Comparison of ENCODE assay signal across 10 cellular contexts in the genomic region with DNA sequence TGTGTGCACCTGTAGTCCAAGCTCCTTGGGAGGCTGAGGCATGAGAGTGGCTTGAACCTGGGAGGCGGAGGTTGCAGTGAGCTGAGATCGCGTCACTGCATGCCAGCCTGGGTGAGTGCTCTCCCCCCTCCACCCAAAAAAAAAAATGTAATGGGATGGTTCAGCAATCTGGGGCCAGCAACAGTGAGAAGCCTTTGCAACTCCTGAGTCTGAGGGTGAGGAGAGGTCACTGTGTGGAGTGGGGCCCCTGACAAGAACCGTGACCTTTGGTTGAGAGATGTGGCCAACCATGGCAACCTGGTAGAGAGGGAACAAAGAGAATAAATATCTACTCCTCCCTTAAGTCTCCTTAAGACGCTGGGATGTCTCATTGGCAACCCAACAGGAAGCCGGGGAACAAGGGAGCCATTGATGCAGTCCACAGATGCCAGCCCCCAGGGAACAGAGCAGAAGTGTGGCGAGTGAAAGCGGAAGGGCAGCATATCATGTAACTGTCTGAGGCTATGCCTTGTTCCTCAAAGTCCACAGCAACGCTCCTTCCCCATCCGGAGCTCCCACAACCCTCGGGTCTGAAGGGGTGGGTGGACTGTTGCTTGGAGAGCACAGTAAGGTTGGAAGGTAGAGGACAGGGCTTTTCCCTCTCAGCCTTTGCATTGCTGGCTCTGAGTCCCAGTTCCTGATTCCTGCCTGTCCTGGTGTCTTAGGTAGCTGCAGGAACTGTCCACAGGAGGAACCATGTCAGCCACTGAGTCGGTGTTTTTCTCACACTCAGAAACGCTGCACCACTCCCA. TPM values are rescaled to one million over a fixed set of nuclear protein-coding genes. Genes with fewer than 3 reads are reported as not detected.
DNase-seq lines count a peak whose midpoint lies in the region; TF ChIP-seq lines count a peak whose summit lies in the region.
"Had no signal": no experiment of that assay in that cellular context is flagged by ENCODE, and none has a peak within 500 bp of the region (broad histone marks: within the 10 kb centered on the region; RNA-seq: fewer than 3 reads in every experiment).

No MANE protein-coding gene starts in this region.

- H3K4me2 ChIP-seq in OCI-LY7 (ENCODE audit: low read length) (0 out of 2 replicates have a peak overlapping the region, but pooled peaks have one; percentile 14), neuronal stem cell (ENCODE audit: insufficient read depth, low read length, poor library complexity, severe bottlenecking) (no peak overlapping the region)
- H3K4me2 ChIP-seq: KMS-11 had no signal

- H3K23ac ChIP-seq in neuronal stem cell (ENCODE audit: low read depth, low read length, poor library complexity) = peak overlapping the region; percentile 11

- peak in 10 of 14 donors; percentile 16 to 72 (median 44) for DNase-seq in C1 segment of cervical spinal cord (lab: John Stamatoyannopoulos, UW)
- DNase-seq in OCI-LY7 (ENCODE audit: low spot score) = peak; percentile 43
- DNase-seq in esophagus muscularis mucosa (ENCODE audit: extremely low spot score) = no peak
- no peak for DNase-seq in neuronal stem cell (ENCODE audit: low spot score)
- no peak for DNase-seq in effector memory CD4-positive, alpha-beta T cell
- no peak for DNase-seq in amniotic stem cell (lab: John Stamatoyannopoulos, UW)
- no peak for DNase-seq in COLO668 (lab: John Stamatoyannopoulos, UW; ENCODE audit: unreplicated experiment)
- no peak for DNase-seq in GM13976 (ENCODE audit: low spot score)

- intact Hi-C loops in OCI-LY7 (cut with micrococcal nuclease; ENCODE audit: unreplicated experiment) (no loop called here), esophagus muscularis mucosa (cut with DNase I) (no loop called here)

- no peak overlapping the region for H2BK15ac ChIP-seq in neuronal stem cell (ENCODE audit: low read length)

- H2AFZ ChIP-seq in OCI-LY7 (ENCODE audit: low read length) (peak overlapping the region; percentile 34; the same call in 1 of the 2 replicates), neuronal stem cell (ENCODE audit: low read length) (peak overlapping the region; percentile 6)

- H3K79me1 ChIP-seq in neuronal stem cell (ENCODE audit: low read depth, low read length) = no peaks in the 10 kb centered on the region

- H3K9me3 ChIP-seq in OCI-LY7 (ENCODE audit: low read length) = no peaks in the 10 kb centered on the region
- no peaks in the 10 kb centered on the region for H3K9me3 ChIP-seq in esophagus muscularis mucosa
- H3K9me3 ChIP-seq in neuronal stem cell (replicated peaks in 1 of 2; ENCODE audit: control insufficient read depth in 2 of 2, insufficient read depth in 1 of 2, low read depth in 1 of 2, low read length in 2 of 2) = no peaks in the 10 kb centered on the region
- H3K9me3 ChIP-seq in effector memory CD4-positive, alpha-beta T cell (ENCODE audit: control insufficient read depth, low read length) = no peaks in the 10 kb centered on the region

- POLR2A ChIA-PET in OCI-LY7 (lab: Charles Lee) = interaction anchor here (0.6 kb wide), 1 partner anchor 262 kb away, joined by 3 read pairs; no protein-coding TSS in a partner anchor

- H3K27me3 ChIP-seq in esophagus muscularis mucosa (no peaks in the 10 kb centered on the region), neuronal stem cell (ENCODE audit: control insufficient read depth in 3 of 3, insufficient read depth in 3 of 3, low read depth in 1 of 3, low read length in 3 of 3) (peaks cover 0 to 1% (median 0%) of the 10 kb centered on the region in 3 experiments)
- peaks cover 5% of the 10 kb centered on the region for H3K27me3 ChIP-seq in effector memory CD4-positive, alpha-beta T cell (replicated peaks; ENCODE audit: control insufficient read depth, insufficient read depth, low read length, poor library complexity, severe bottlenecking)

- no peak for TF ChIP-seq POLR2A in esophagus muscularis mucosa (IDR thresholded peaks at IDR 0.05; ENCODE audit: low read depth)

- no peaks in the 10 kb centered on the region for H3K79me2 ChIP-seq in OCI-LY7 (ENCODE audit: insufficient read depth, low read depth, low read length)

- H2BK120ac ChIP-seq in neuronal stem cell (ENCODE audit: low read depth, low read length) = no peak overlapping the region

- no peak overlapping the region for H3K4ac ChIP-seq in neuronal stem cell (ENCODE audit: low read length)

- H3K36me3 ChIP-seq in OCI-LY7 (ENCODE audit: insufficient read depth, low read length) (no peaks in the 10 kb centered on the region), esophagus muscularis mucosa (peaks cover 10 to 28% (median 24%) of the 10 kb centered on the region in 4 donors), neuronal stem cell (replicated peaks in 1 of 2; ENCODE audit: control insufficient read depth in 2 of 2, insufficient read depth in 2 of 2, low read length in 2 of 2) (peaks cover 6 to 36% of the 10 kb centered on the region in 2 donors)
- no peaks in the 10 kb centered on the region for H3K36me3 ChIP-seq in effector memory CD4-positive, alpha-beta T cell (ENCODE audit: control insufficient read depth, insufficient read depth, low read length)

- no peak overlapping the region for H4K8ac ChIP-seq in neuronal stem cell (ENCODE audit: low read depth, low read length)

- no peaks in the 10 kb centered on the region for H4K20me1 ChIP-seq in OCI-LY7 (ENCODE audit: insufficient read depth, low read length)

- H3K4me1 ChIP-seq in OCI-LY7 (ENCODE audit: insufficient read depth, low read length, poor library complexity, severe bottlenecking) = peaks cover 7% of the 10 kb centered on the region
- H3K4me1 ChIP-seq in esophagus muscularis mucosa = peaks cover 78 to 100% (median 100%) of the 10 kb centered on the region in 4 donors
- peaks cover 42 to 61% of the 10 kb centered on the region in 2 donors for H3K4me1 ChIP-seq in neuronal stem cell (ENCODE audit: control insufficient read depth in 2 of 2, insufficient read depth in 1 of 2, low read depth in 1 of 2, low read length in 2 of 2)
- H3K4me1 ChIP-seq in effector memory CD4-positive, alpha-beta T cell (ENCODE audit: control insufficient read depth, insufficient read depth, low read length, poor library complexity, severe bottlenecking) = peaks cover 5% of the 10 kb centered on the region

- TF ChIP-seq CTCF in OCI-LY7 (conservative IDR thresholded peaks at IDR 0.05; ENCODE audit: low read length) = no peak
- TF ChIP-seq CTCF in esophagus muscularis mucosa (IDR thresholded peaks at IDR 0.05) = no peak
- no peak for TF ChIP-seq CTCF in GM13976 (IDR thresholded peaks at IDR 0.05; ENCODE audit: borderline replicate concordance, control extremely low read depth, extremely low read depth, insufficient read depth, missing control alignments)

- BruUV-seq in OCI-LY7 (replicated peaks; lab: Mats Ljungman, UMichigan) = no TSS peak

- H3K4me3 ChIP-seq in OCI-LY7 (ENCODE audit: low read depth, low read length, poor library complexity, severe bottlenecking) (no peak overlapping the region), esophagus muscularis mucosa (no peak overlapping the region), neuronal stem cell (ENCODE audit: low read length in 2 of 2) (no peak overlapping the region)
- H3K4me3 ChIP-seq in effector memory CD4-positive, alpha-beta T cell (ENCODE audit: insufficient read depth, low read depth, low read length, poor library complexity, severe bottlenecking) = no peak overlapping the region

- H4K91ac ChIP-seq in neuronal stem cell (ENCODE audit: low read depth, low read length, poor library complexity) = no peak overlapping the region

- CTCF ChIA-PET in OCI-LY7 (lab: Charles Lee; ENCODE audit: unreplicated experiment) = interaction anchor here (0.6 kb wide), 1 partner anchor 63 kb away, joined by 3 read pairs; no protein-coding TSS in a partner anchor

- TF ChIP-seq EP300 in esophagus muscularis mucosa (IDR thresholded peaks at IDR 0.05) = no peak

- in situ Hi-C loops in GM13976 (cut with MboI; ENCODE audit: low sequenced_read_pairs, unreplicated experiment) = no loop called here

- peak overlapping the region; percentile 76 for H3K18ac ChIP-seq in neuronal stem cell (ENCODE audit: low read length)

- H3K9ac ChIP-seq in neuronal stem cell (ENCODE audit: low read depth, low read length, poor library complexity) = no peak overlapping the region
- H3K9ac ChIP-seq: KMS-11 had no signal

- H2BK12ac ChIP-seq in neuronal stem cell (ENCODE audit: low read length) = peak overlapping the region; percentile 24

- no peak overlapping the region for H2BK5ac ChIP-seq in neuronal stem cell (ENCODE audit: low read length)

- H3K27ac ChIP-seq in OCI-LY7 (ENCODE audit: low read depth, low read length, poor library complexity, severe bottlenecking) = no peak overlapping the region
- peak overlapping the region; percentile 93 to 97 (median 95) for H3K27ac ChIP-seq in esophagus muscularis mucosa (replicated peaks in 1 of 4)
- H3K27ac ChIP-seq in neuronal stem cell (replicated peaks; ENCODE audit: low read length) = peak overlapping the region; percentile 24
- no peak overlapping the region for H3K27ac ChIP-seq in effector memory CD4-positive, alpha-beta T cell (ENCODE audit: insufficient read depth, low read length, poor library complexity, severe bottlenecking)
- H3K27ac ChIP-seq: KMS-11 had no signal

- 41% methylated on average over 10 of the region's 13 CpGs for WGBS in esophagus muscularis mucosa
- WGBS in neuronal stem cell (ENCODE audit: extremely low coverage in 2 of 2, insufficient read length in 2 of 2, insufficient replicate concordance in 1 of 2), 2 donors = no CpG with 5 or more reads among the region's 13 CpGs

- no peaks in the 10 kb centered on the region for H3K9me2 ChIP-seq in OCI-LY7 (ENCODE audit: insufficient read depth, low read length)

- H2AK5ac ChIP-seq in neuronal stem cell (ENCODE audit: low read depth, low read length) = no peak overlapping the region

- H3K14ac ChIP-seq in neuronal stem cell (ENCODE audit: low read length) = no peak overlapping the region

RNA-seq across cellular contexts. Expression of a gene that starts 8.3 kb away (rescaled TPM):
- 0.13 and 0.19 TPM in 2 replicates for total RNA-seq in OCI-LY7 (2014; rRNA removed; shearing (Covaris generic))
- total RNA-seq in OCI-LY7 (2022) = not detected in 2 replicates
- 10 to 100 TPM; 33.6 to 50.3 (median 41.5) TPM for total RNA-seq in esophagus muscularis mucosa
- 1.3 TPM for polyA plus RNA-seq in neuronal stem cell (2013, experiment 1 of 2)
- 1.3 TPM for polyA plus RNA-seq in neuronal stem cell (2013, experiment 2 of 2)

RNA-seq across cellular contexts. Expression of a gene that starts 10.9 kb away (rescaled TPM):
- total RNA-seq in OCI-LY7 (2014; rRNA removed; shearing (Covaris generic)) = not detected in 2 replicates
- not detected in 2 replicates for total RNA-seq in OCI-LY7 (2022)
- total RNA-seq in esophagus muscularis mucosa = 100 to 1,000 TPM; 168 to 299 (median 239) TPM
- polyA plus RNA-seq in neuronal stem cell (2013, experiment 1 of 2) = 6.3 TPM
- polyA plus RNA-seq in neuronal stem cell (2013, experiment 2 of 2) = 6.2 TPM

RNA-seq across cellular contexts. Expression of a gene that starts 41.5 kb away (rescaled TPM):
- total RNA-seq in OCI-LY7 (2014; rRNA removed; shearing (Covaris generic)) = not detected in 2 replicates
- not detected in 2 replicates for total RNA-seq in OCI-LY7 (2022)
- under 1 TPM in 2 of 4 donors, not detected in 2; 0.33 to 0.42 TPM for total RNA-seq in esophagus muscularis mucosa
- 0.04 TPM for polyA plus RNA-seq in neuronal stem cell (2013, experiment 1 of 2)
- 0.03 TPM for polyA plus RNA-seq in neuronal stem cell (2013, experiment 2 of 2)
- total RNA-seq: pulmonary artery endothelial cell had no signal

Comparison
In these comparisons a context has a peak if more than half of its experiments do, and no peak if none do; other contexts are left out.
1. DNase-seq: peak in C1 segment of cervical spinal cord (10 of 14) and OCI-LY7 (single experiment); none in esophagus muscularis mucosa (single experiment), neuronal stem cell (single experiment), effector memory CD4-positive, alpha-beta T cell (0 of 3), amniotic stem cell (single experiment), COLO668 (single experiment) and GM13976 (single experiment).
2. H3K27ac ChIP-seq: peak in esophagus muscularis mucosa (4 of 4) and neuronal stem cell (single experiment); none in OCI-LY7 (single experiment) and effector memory CD4-positive, alpha-beta T cell (single experiment).
3. RNA of a gene that starts 8.3 kb away (total RNA-seq): 33.6 to 50.3 TPM in esophagus muscularis mucosa; 0.13 to 0.19 TPM in OCI-LY7; every median in the first group is over 10 times any median in the second.
4. RNA of a gene that starts 10.9 kb away (total RNA-seq): 168 to 299 TPM in esophagus muscularis mucosa; not detected in OCI-LY7; every median in the first group is over 100 times any median in the second.